1 cellular context compared by ENCODE assay signal in genomic region chr9:97923529-97924108, GRCh38.
TF ChIP-seq lines count a peak whose summit lies in the region.

No MANE protein-coding gene starts in this region.

TF ChIP-seq in HCT116, 20 proteins besides CTCF, POLR2A, EP300 and RAD21 (continued from another document):
- TF ChIP-seq REST (IDR thresholded peaks at IDR 0.05; ENCODE audit: low read depth) (no peak), SP1 (IDR thresholded peaks at IDR 0.05; ENCODE audit: low read depth) (peak; percentile 44; the same call in 1 of the 2 replicates), ZBTB33 (IDR thresholded peaks at IDR 0.05; ENCODE audit: extremely low read depth, insufficient replicate concordance, low read length) (no peak)
